In genomic region chr9:105244274-105244995, GRCh38 we compare ENCODE assay signal across 1 cellular context.
TF ChIP-seq lines count a peak whose summit lies in the region.

SLC44A1 (plus strand) TSS chr9:105244651; CDS start chr9:105244869, 218 bp downstream.

TF ChIP-seq in HepG2, 621 proteins besides CTCF, POLR2A, EP300 and RAD21 (continued from another document and continues in another):
- TF ChIP-seq GPBP1L1 (CRISPR knock-in tag; IDR thresholded peaks at IDR 0.05), result no peak
- no peak; the same call in 1 of the 2 replicates for TF ChIP-seq ZNF335 (CRISPR knock-in tag; IDR thresholded peaks at IDR 0.05)
- peak; percentile 85 for TF ChIP-seq ZBTB43 (CRISPR knock-in tag; conservative IDR thresholded peaks at IDR 0.05)
- no peak for TF ChIP-seq EZH2 (conservative IDR thresholded peaks at IDR 0.05; ENCODE audit: low read depth, low read length)
- peak; percentile 93 for TF ChIP-seq ZNF441 (CRISPR knock-in tag; IDR thresholded peaks at IDR 0.05; ENCODE audit: borderline replicate concordance)
- TF ChIP-seq RARA (CRISPR knock-in tag; IDR thresholded peaks at IDR 0.05), result peak; percentile 64
- TF ChIP-seq ZNF816 (CRISPR knock-in tag; IDR thresholded peaks at IDR 0.05; ENCODE audit: borderline replicate concordance), result peak; percentile 96
- peak; percentile 81 for TF ChIP-seq ASH2L (IDR thresholded peaks at IDR 0.05; ENCODE audit: insufficient read length, low read depth, low read length)
- no peak for TF ChIP-seq FOSL1 (CRISPR knock-in tag; IDR thresholded peaks at IDR 0.05; ENCODE audit: borderline replicate concordance)
- peak; percentile 89 for TF ChIP-seq ZNF766 (CRISPR knock-in tag; IDR thresholded peaks at IDR 0.05; ENCODE audit: borderline replicate concordance)
- peak; percentile 20; the same call in 1 of the 2 replicates for TF ChIP-seq MNT (IDR thresholded peaks at IDR 0.05)
- no peak for TF ChIP-seq HNF1A (IDR thresholded peaks at IDR 0.05; ENCODE audit: low read depth)
- peak; percentile 89 for TF ChIP-seq HNF1A (CRISPR knock-in tag; IDR thresholded peaks at IDR 0.05; ENCODE audit: borderline replicate concordance)
- peak; percentile 93 for TF ChIP-seq DMAP1 (CRISPR knock-in tag; IDR thresholded peaks at IDR 0.05)
- no peak for TF ChIP-seq CBX2 (IDR thresholded peaks at IDR 0.05; ENCODE audit: low read depth, low read length)
- TF ChIP-seq CBX2 (CRISPR knock-in tag; IDR thresholded peaks at IDR 0.05; ENCODE audit: low read depth), result peak; percentile 96; the same call in 1 of the 2 replicates
- TF ChIP-seq ZFP36L1 (CRISPR knock-in tag; IDR thresholded peaks at IDR 0.05), result no peak
- peak; percentile 84; the same call in 1 of the 2 replicates for TF ChIP-seq ZNF343 (CRISPR knock-in tag; IDR thresholded peaks at IDR 0.05)
- peak; percentile 92 for TF ChIP-seq ZNF138 (CRISPR knock-in tag; IDR thresholded peaks at IDR 0.05; ENCODE audit: low read depth)
- 0 out of 2 replicates have a peak, but pooled peaks have one; percentile 47 for TF ChIP-seq ZNF616 (CRISPR knock-in tag; IDR thresholded peaks at IDR 0.05; ENCODE audit: low read depth)
- TF ChIP-seq JDP2 (CRISPR knock-in tag; IDR thresholded peaks at IDR 0.05; ENCODE audit: borderline replicate concordance), result no peak
- TF ChIP-seq SMAD3 (CRISPR knock-in tag; IDR thresholded peaks at IDR 0.05), result peak; percentile 91
- TF ChIP-seq CREBL2 (CRISPR knock-in tag; IDR thresholded peaks at IDR 0.05; ENCODE audit: borderline replicate concordance), result peak; percentile 78; the same call in 1 of the 2 replicates
- peak; percentile 68; the same call in 1 of the 2 replicates for TF ChIP-seq SOX5 (CRISPR knock-in tag; IDR thresholded peaks at IDR 0.05; ENCODE audit: borderline replicate concordance)
- TF ChIP-seq ZNF367 (CRISPR knock-in tag; IDR thresholded peaks at IDR 0.05; ENCODE audit: borderline replicate concordance), result 0 out of 2 replicates have a peak, but pooled peaks have one; percentile 80
- TF ChIP-seq POLR2AphosphoS2 (IDR thresholded peaks at IDR 0.05; ENCODE audit: low read depth, low read length), result no peak
- TF ChIP-seq ETV5 (CRISPR knock-in tag; IDR thresholded peaks at IDR 0.05; ENCODE audit: borderline replicate concordance), result peak; percentile 59
- TF ChIP-seq ZBTB1 (CRISPR knock-in tag; IDR thresholded peaks at IDR 0.05; ENCODE audit: borderline replicate concordance), result 0 out of 2 replicates have a peak, but pooled peaks have one; percentile 80
- no peak for TF ChIP-seq PHB2 (IDR thresholded peaks at IDR 0.05; ENCODE audit: partially characterized antibody)
- no peak for TF ChIP-seq KLF9 (CRISPR knock-in tag; IDR thresholded peaks at IDR 0.05; ENCODE audit: low read depth)
- TF ChIP-seq NRL (CRISPR knock-in tag; IDR thresholded peaks at IDR 0.05; ENCODE audit: borderline replicate concordance), result peak; percentile 95; the same call in 1 of the 2 replicates
- TF ChIP-seq SSRP1 (CRISPR knock-in tag; IDR thresholded peaks at IDR 0.05), result peak; percentile 89
- TF ChIP-seq STAT5B (CRISPR knock-in tag; IDR thresholded peaks at IDR 0.05), result peak; percentile 47; the same call in 1 of the 2 replicates
- peak; percentile 97 for TF ChIP-seq KMT2B (CRISPR knock-in tag; IDR thresholded peaks at IDR 0.05)
- peak; percentile 93 for TF ChIP-seq ZBTB38 (CRISPR knock-in tag; IDR thresholded peaks at IDR 0.05)
- peak; percentile 72; the same call in 1 of the 2 replicates for TF ChIP-seq ZBTB25 (CRISPR knock-in tag; IDR thresholded peaks at IDR 0.05)
- peak; percentile 86 for TF ChIP-seq ZNF543 (CRISPR knock-in tag; IDR thresholded peaks at IDR 0.05)
- no peak for TF ChIP-seq LRRFIP1 (CRISPR knock-in tag; conservative IDR thresholded peaks at IDR 0.05)
- peak; percentile 95; the same call in 1 of the 2 replicates for TF ChIP-seq ZNF619 (CRISPR knock-in tag; IDR thresholded peaks at IDR 0.05)
- no peak for TF ChIP-seq ZNF496 (CRISPR knock-in tag; IDR thresholded peaks at IDR 0.05; ENCODE audit: insufficient replicate concordance)
- TF ChIP-seq HCFC1 (IDR thresholded peaks at IDR 0.05; ENCODE audit: low read depth, low read length), result peak; percentile 88
- no peak for TF ChIP-seq ZNF354B (CRISPR knock-in tag; IDR thresholded peaks at IDR 0.05)
- TF ChIP-seq ZNF142 (CRISPR knock-in tag; IDR thresholded peaks at IDR 0.05), result peak; percentile 90
- TF ChIP-seq GATAD2A (CRISPR knock-in tag; IDR thresholded peaks at IDR 0.05), result peak; percentile 85
- TF ChIP-seq ZNF317 (CRISPR knock-in tag; IDR thresholded peaks at IDR 0.05), result peak; percentile 78; the same call in 1 of the 2 replicates
- no peak for TF ChIP-seq ARID2 (CRISPR knock-in tag; IDR thresholded peaks at IDR 0.05; ENCODE audit: borderline replicate concordance)
